9 cellular contexts compared by ENCODE assay signal in the genomic region with DNA sequence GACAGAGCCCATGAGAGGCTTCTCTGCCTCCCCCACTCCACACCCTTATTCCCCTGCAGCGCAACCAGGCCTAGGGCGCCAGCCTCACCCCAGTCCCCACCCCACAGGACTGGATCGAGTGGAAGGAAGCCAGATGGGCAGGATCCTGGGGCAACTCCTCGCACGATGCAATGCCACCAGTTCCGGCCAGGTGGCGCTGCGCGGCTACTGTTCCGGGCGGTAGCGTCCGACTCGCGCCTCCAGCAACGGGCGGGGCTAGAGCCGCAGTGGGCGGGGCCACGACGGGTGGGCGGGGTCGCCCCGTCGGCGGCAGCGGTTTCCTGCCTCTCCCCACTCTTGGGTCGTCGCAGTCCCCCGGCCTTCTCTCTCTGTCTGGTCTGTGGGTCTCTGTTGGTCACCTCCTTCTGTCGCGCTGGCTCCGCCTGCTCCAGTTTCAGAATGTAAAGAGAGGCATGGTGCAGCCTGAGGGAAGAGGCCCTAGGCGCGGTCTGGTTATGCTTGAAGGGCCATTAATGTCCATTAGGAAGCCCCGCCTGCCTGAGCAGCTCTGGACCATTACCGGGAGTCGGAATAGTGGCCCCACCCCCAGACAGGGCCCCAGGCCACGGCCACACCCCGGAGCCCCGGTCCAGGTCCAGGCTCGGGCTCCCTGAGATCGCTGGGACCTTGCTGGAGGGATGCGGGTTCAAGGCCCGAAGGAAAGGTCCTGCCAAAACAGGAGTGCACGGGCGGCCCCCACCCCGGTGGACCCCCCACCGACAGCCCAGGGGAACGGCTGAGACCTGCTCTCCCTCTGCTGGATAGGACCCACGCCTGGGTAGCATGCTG. TPM values are rescaled to one million over a fixed set of nuclear protein-coding genes. Genes with fewer than 3 reads are reported as not detected.
A peak's percentile ranks its signal among the peaks of the same experiment; 100 is the strongest.
DNase-seq lines count a peak whose midpoint lies in the region; ATAC-seq lines count a peak whose summit lies in the region.
"Had no signal": no experiment of that assay in that cellular context is flagged by ENCODE, and none has a peak within 500 bp of the region (broad histone marks: within the 10 kb centered on the region; RNA-seq: fewer than 3 reads in every experiment).

No MANE protein-coding gene starts in this region.

- ATAC-seq in GM21515 (IDR thresholded peaks at IDR 0.05; ENCODE audit: unreplicated experiment) = peak; percentile 69

- DNase-seq in D341Med (ENCODE audit: low spot score) = peak; percentile 96
- peak; percentile 52 to 57 for DNase-seq in Kasumi-1 (lab: John Stamatoyannopoulos, UW)
- DNase-seq in SJSA1 (ENCODE audit: low read depth in 1 of 2, low spot score in 2 of 2) = peak; percentile 92
- peak; percentile 95 for DNase-seq in activated naive CD4-positive, alpha-beta T cell treated with Interleukin-2 at 50 U/mL for 16 hours
- peak; percentile 81 for DNase-seq in globus pallidus (ENCODE audit: low spot score)
- peak in 55 of 56 donors; percentile 33 to 97 (median 83) for DNase-seq in nucleus accumbens (lab: John Stamatoyannopoulos, UW)
- DNase-seq in superior temporal gyrus (ENCODE audit: extremely low spot score) = peak; percentile 94

- H3K4me1 ChIP-seq in SJSA1 (replicated peaks) = peaks cover 47% of the 10 kb centered on the region

- H3K27me3 ChIP-seq in SJSA1 (replicated peaks) = peaks cover 24% of the 10 kb centered on the region

- H3K36me3 ChIP-seq in SJSA1 = no peaks in the 10 kb centered on the region

- H3K9me3 ChIP-seq in SJSA1 (replicated peaks) = no peaks in the 10 kb centered on the region

- peak overlapping the region; percentile 22; the same call in 1 of the 2 replicates for H3K27ac ChIP-seq in SJSA1

- H3K4me3 ChIP-seq in SJSA1 = peak overlapping the region; percentile 14

RNA-seq across cellular contexts. Expression of gene NHERF2, which starts 3.4 kb away (rescaled TPM):
- total RNA-seq in SJSA1 (2014; rRNA removed; shearing (Covaris generic)) = 50.2 and 57.3 TPM in 2 replicates

RNA-seq across cellular contexts. Expression of gene NPW, which starts 3.7 kb away (rescaled TPM):
- total RNA-seq in SJSA1 (2014; rRNA removed; shearing (Covaris generic)) = not detected in 2 replicates
- total RNA-seq: subcutaneous adipose tissue had no signal

RNA-seq across cellular contexts. Expression of gene ZNF598, which starts 13.7 kb away (rescaled TPM):
- total RNA-seq in SJSA1 (2014; rRNA removed; shearing (Covaris generic)) = 13.5 and 20.4 TPM in 2 replicates

RNA-seq across cellular contexts. Expression of gene NTHL1, which starts 24.3 kb away (rescaled TPM):
- 33.9 and 59.3 TPM in 2 replicates for total RNA-seq in SJSA1 (2014; rRNA removed; shearing (Covaris generic))

RNA-seq across cellular contexts. Expression of gene TSC2, which starts 24.5 kb away (rescaled TPM):
- total RNA-seq in SJSA1 (2014; rRNA removed; shearing (Covaris generic)) = 36.9 and 51.9 TPM in 2 replicates

Comparison
In these comparisons a context has a peak if more than half of its experiments do, and no peak if none do; other contexts are left out.
1. Peak in every context shown above with its lines: DNase-seq, ATAC-seq, H3K4me3 ChIP-seq and H3K27ac ChIP-seq.